Comparison of ENCODE assay signal across 10 cellular contexts in genomic region chr11:128474036-128474874, GRCh38.
A peak's percentile ranks its signal among the peaks of the same experiment; 100 is the strongest.
DNase-seq lines count a peak whose midpoint lies in the region; ATAC-seq and TF ChIP-seq lines count a peak whose summit lies in the region.
"Had no signal": no experiment of that assay in that cellular context is flagged by ENCODE, and none has a peak within 500 bp of the region (broad histone marks: within the 10 kb centered on the region; RNA-seq: fewer than 3 reads in every experiment).

No MANE protein-coding gene starts in this region.

- POLR2A ChIA-PET in naive thymus-derived CD8-positive, alpha-beta T cell (lab: Charles Lee), result interaction anchor here (0.5 to 18.1 kb wide), 22 partner anchors 11 to 279 kb away, joined by 3 to 398 read pairs (median 6); no protein-coding TSS in a partner anchor

- H3K27me3 Mint-ChIP-seq in naive thymus-derived CD8-positive, alpha-beta T cell, result no peaks in the 10 kb centered on the region

- peaks cover 83% of the 10 kb centered on the region for H3K4me1 ChIP-seq in ACC112 (ENCODE audit: control insufficient read depth, insufficient read depth, low read length, unreplicated experiment)
- H3K4me1 ChIP-seq in KMS-11 (ENCODE audit: low read depth, poor library complexity, severe bottlenecking), result peaks cover 98% of the 10 kb centered on the region

- H4K20me1 ChIP-seq in KMS-11 (ENCODE audit: insufficient read depth), result no peaks in the 10 kb centered on the region

- no peak for TF ChIP-seq CTCF in KMS-11 (conservative IDR thresholded peaks at IDR 0.05; ENCODE audit: low read depth, low read length)

- peaks cover 38 to 99% (median 69%) of the 10 kb centered on the region in 3 donors for H3K36me3 Mint-ChIP-seq in naive thymus-derived CD8-positive, alpha-beta T cell

- peaks cover 94% of the 10 kb centered on the region for H3K79me2 ChIP-seq in ACC112 (ENCODE audit: control insufficient read depth, insufficient read depth, low read length, unreplicated experiment)
- H3K79me2 ChIP-seq in KMS-11 (ENCODE audit: insufficient read depth, low read depth), result peaks cover 4% of the 10 kb centered on the region; the same call in 1 of the 2 replicates

- peaks cover 67 to 99% (median 95%) of the 10 kb centered on the region in 4 donors for H3K4me1 Mint-ChIP-seq in naive thymus-derived CD8-positive, alpha-beta T cell

- H3K27ac Mint-ChIP-seq in naive thymus-derived CD8-positive, alpha-beta T cell, result peak overlapping the region; percentile 93 to 99 (median 98)

- DNase-seq in dermis blood vessel endothelial cell (peak; percentile 56), left colon (no peak)
- no peak for DNase-seq in naive thymus-derived CD8-positive, alpha-beta T cell
- DNase-seq: glutamatergic neuron, NCI-H446 had no signal

- no peaks in the 10 kb centered on the region for H3K9me3 Mint-ChIP-seq in naive thymus-derived CD8-positive, alpha-beta T cell

- H2AFZ ChIP-seq in ACC112 (ENCODE audit: low read length, unreplicated experiment) (no peak overlapping the region), KMS-11 (ENCODE audit: low read depth) (no peak overlapping the region)

- intact Hi-C loops in left colon (cut with DNase I, micrococcal nuclease), result no loop called here

- H3K27ac ChIP-seq in ACC112 (ENCODE audit: low read depth, low read length) (peak overlapping the region; percentile 99), KMS-11 (peak overlapping the region; percentile 81)

- ATAC-seq in naive thymus-derived CD8-positive, alpha-beta T cell, result no peak
- ATAC-seq in HG03196 (IDR thresholded peaks at IDR 0.05; ENCODE audit: unreplicated experiment) (no peak), GM18858 (IDR thresholded peaks at IDR 0.05; ENCODE audit: unreplicated experiment) (no peak), left colon (no peak), HG03439 (IDR thresholded peaks at IDR 0.05; ENCODE audit: unreplicated experiment) (no peak)

- no peaks in the 10 kb centered on the region for H3K27me3 ChIP-seq in ACC112 (ENCODE audit: insufficient read depth, low read length)
- H3K27me3 ChIP-seq in KMS-11 (ENCODE audit: insufficient read depth, low read depth), result no peaks in the 10 kb centered on the region

- H3K9ac ChIP-seq in KMS-11, result no peak overlapping the region

- peak overlapping the region; percentile 93 for H3K4me2 ChIP-seq in KMS-11

- peak overlapping the region; percentile 75 to 93 (median 88) for H3K4me3 Mint-ChIP-seq in naive thymus-derived CD8-positive, alpha-beta T cell

- H3K36me3 ChIP-seq in ACC112 (ENCODE audit: insufficient read depth, low read length), result peaks cover 71% of the 10 kb centered on the region
- H3K36me3 ChIP-seq in KMS-11 (ENCODE audit: insufficient read depth), result no peaks in the 10 kb centered on the region

- H3K4me3 ChIP-seq in ACC112 (ENCODE audit: low read depth, low read length) (no peak overlapping the region), KMS-11 (IDR thresholded peaks at IDR 0.05; ENCODE audit: insufficient read depth, low read depth, low read length) (no peak overlapping the region)
